In the genomic region with DNA sequence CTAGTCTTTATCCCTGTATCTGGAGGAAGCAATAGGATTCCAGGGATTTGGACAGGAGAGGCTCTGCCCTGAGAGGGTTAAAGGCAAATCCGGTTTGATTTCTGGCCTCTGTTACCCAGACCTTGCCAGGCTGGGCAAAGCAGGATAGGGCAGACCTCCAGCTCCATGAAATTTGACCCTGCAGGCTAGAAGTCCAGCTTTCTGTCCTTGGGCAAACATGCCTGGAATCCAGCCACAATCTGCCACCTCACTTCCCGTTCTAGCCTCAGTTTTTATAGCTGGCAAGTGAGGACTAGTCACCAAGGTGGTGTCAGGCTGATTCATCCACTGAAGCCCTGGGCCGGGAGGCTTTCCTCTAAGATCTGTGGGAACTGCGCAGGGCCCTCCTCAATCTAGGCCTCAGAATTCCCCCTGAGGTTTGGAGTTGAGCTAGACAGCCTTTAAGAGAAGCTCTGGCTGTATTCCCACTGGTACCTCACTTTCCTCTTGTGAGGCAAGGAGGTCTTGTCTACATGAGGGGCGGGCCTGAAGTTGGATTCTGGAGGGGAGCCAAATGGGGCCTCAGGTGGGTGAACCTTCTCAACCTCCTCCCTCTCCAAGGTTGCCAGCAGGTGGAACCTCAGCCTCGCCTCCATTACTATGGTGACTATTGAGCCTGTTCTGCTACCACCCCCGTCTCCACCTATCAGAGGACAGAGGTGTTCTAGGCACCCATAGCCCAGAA, we compare ENCODE assay signal across 8 cellular contexts. TPM values are rescaled to one million over a fixed set of nuclear protein-coding genes. Genes with fewer than 3 reads are reported as not detected.
DNase-seq lines count a peak whose midpoint lies in the region; ATAC-seq and TF ChIP-seq lines count a peak whose summit lies in the region.

No MANE protein-coding gene starts in this region.

- ATAC-seq in SK-N-SH treated with all-trans-retinoic acid at 6 μM for 48 hours (peak; percentile 77), sciatic nerve (no peak)

- intact Hi-C loops in sciatic nerve (cut with DNase I): no loop called here

- DNase-seq in NCI-H1092 treated with DMSO at 0.1 percent for 48 hours (lab: John Stamatoyannopoulos, UW): peak; percentile 33
- no peak for DNase-seq in NCI-H1092 (lab: John Stamatoyannopoulos, UW)
- DNase-seq in glomerular endothelial cell (ENCODE audit: extremely low read depth, low read depth, low spot score): peak; percentile 90
- DNase-seq in retinal pigment epithelial cell (ENCODE audit: low read depth): peak; percentile 97
- no peak for DNase-seq in NK-92 (lab: John Stamatoyannopoulos, UW; ENCODE audit: unreplicated experiment)
- no peak for DNase-seq in sciatic nerve (ENCODE audit: low spot score)
- DNase-seq in NCI-H524 treated with DMSO at 0.1 percent for 48 hours (lab: John Stamatoyannopoulos, UW): no peak

- TF ChIP-seq CTCF in retinal pigment epithelial cell (conservative IDR thresholded peaks at IDR 0.05; ENCODE audit: low read depth, low read length): peak; percentile 4

- no peak overlapping the region for H3K4me3 ChIP-seq in retinal pigment epithelial cell (ENCODE audit: low read length)

TF ChIP-seq in SK-N-SH treated with all-trans-retinoic acid at 6 μM for 48 hours, 23 proteins besides CTCF, POLR2A, EP300 and RAD21:
- TF ChIP-seq ZFP3 (CRISPR knock-in tag; IDR thresholded peaks at IDR 0.05) (0 out of 2 replicates have a peak, but pooled peaks have one; percentile 20), ESRRG (CRISPR knock-in tag; IDR thresholded peaks at IDR 0.05) (no peak)

RNA-seq across cellular contexts. Expression of gene P3R3URF, which starts 7.0 kb away (rescaled TPM):
- total RNA-seq in glomerular endothelial cell (not detected in 2 replicates), sciatic nerve (not detected)

RNA-seq across cellular contexts. Expression of gene TSPAN1, which starts 8.4 kb away (rescaled TPM):
- total RNA-seq in glomerular endothelial cell (2.3 and 8.9 TPM in 2 replicates), sciatic nerve (4.2 TPM)

RNA-seq across cellular contexts. Expression of gene POMGNT1, which starts 15.0 kb away (rescaled TPM):
- total RNA-seq in glomerular endothelial cell (63.3 and 70.4 TPM in 2 replicates), sciatic nerve (87.2 TPM)

RNA-seq across cellular contexts. Expression of gene LURAP1, which starts 19.9 kb away (rescaled TPM):
- total RNA-seq in glomerular endothelial cell (0.82 and 1.1 TPM in 2 replicates), sciatic nerve (16.1 TPM)

RNA-seq across cellular contexts. Expression of gene PIK3R3, which starts 50.9 kb away (rescaled TPM):
- total RNA-seq in glomerular endothelial cell (10.9 and 11.7 TPM in 2 replicates), sciatic nerve (53.5 TPM)

Comparison
In these comparisons a context has a peak if more than half of its experiments do, and no peak if none do; other contexts are left out.
1. DNase-seq: peak in NCI-H1092 treated with DMSO at 0.1 percent for 48 hours (single experiment), glomerular endothelial cell (single experiment) and retinal pigment epithelial cell (single experiment); none in NCI-H1092 (single experiment), NK-92 (single experiment), sciatic nerve (single experiment) and NCI-H524 treated with DMSO at 0.1 percent for 48 hours (single experiment).